ENCODE assay signal across 7 cellular contexts in the genomic region with DNA sequence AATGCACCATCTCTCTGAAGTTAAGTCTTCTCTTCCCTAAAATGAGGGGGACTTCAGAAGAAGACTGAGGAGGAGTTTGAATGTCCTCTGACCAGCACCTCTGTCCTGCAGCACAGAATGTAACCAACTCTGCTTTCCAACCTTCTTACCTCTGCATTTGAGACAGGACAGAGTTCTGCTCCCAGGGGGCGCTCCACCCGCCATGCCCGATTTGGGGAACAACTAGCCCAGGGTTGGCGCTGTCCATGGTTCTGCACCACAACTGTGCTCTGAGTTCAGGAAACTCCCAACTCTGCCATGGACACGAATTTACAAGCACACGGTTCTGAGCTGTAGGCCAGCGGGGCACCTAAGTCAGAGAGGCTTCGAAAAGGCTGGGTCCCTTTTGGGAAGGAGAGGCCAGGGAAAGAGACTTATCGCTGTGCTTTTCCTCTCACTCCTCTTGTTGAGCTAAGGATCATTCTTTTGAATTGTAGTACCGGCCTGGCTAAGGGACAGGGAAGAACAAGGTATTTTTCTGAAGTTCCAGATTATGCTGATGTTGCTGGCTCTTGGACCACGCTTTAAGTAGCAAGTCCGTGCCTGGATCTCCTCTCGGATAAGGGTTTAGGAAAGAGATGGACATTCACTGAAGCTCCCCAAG. TPM values are rescaled to one million over a fixed set of nuclear protein-coding genes. Genes with fewer than 3 reads are reported as not detected.
DNase-seq lines count a peak whose midpoint lies in the region; ATAC-seq and TF ChIP-seq lines count a peak whose summit lies in the region.

No MANE protein-coding gene starts in this region.

- no peak overlapping the region for H3K27ac ChIP-seq in GM23338 (ENCODE audit: low read depth)
- peak overlapping the region in 2 of 4 donors; percentile 9 to 78 for H3K27ac ChIP-seq in Peyer's patch
- H3K27ac ChIP-seq in cardiac muscle cell, result no peak overlapping the region
- H3K27ac ChIP-seq in prostate gland, result no peak overlapping the region

- peaks cover 6% of the 10 kb centered on the region; the same call in 1 of the 2 replicates for H3K27me3 ChIP-seq in GM23338 (ENCODE audit: insufficient read depth)
- no peaks in the 10 kb centered on the region for H3K27me3 ChIP-seq in Peyer's patch
- no peaks in the 10 kb centered on the region for H3K27me3 ChIP-seq in cardiac muscle cell
- no peaks in the 10 kb centered on the region for H3K27me3 ChIP-seq in prostate gland (replicated peaks; ENCODE audit: insufficient read depth)

- H3K4me2 ChIP-seq in GM23338, result no peak overlapping the region

- H3K4me1 Mint-ChIP-seq in GM23338, result no peaks in the 10 kb centered on the region

- H3K4me3 ChIP-seq in GM23338 (no peak overlapping the region), Peyer's patch (no peak overlapping the region), cardiac muscle cell (no peak overlapping the region), prostate gland (no peak overlapping the region)

- no peak for TF ChIP-seq POLR2A in Peyer's patch (IDR thresholded peaks at IDR 0.05)
- TF ChIP-seq POLR2A in prostate gland (IDR thresholded peaks at IDR 0.05), result no peak

- TF ChIP-seq CTCF in GM23338 (conservative IDR thresholded peaks at IDR 0.05; ENCODE audit: low read depth in 2 of 2) (peak; percentile 88 to 96), Peyer's patch (IDR thresholded peaks at IDR 0.05) (peak; percentile 24 to 58 (median 36)), cardiac muscle cell (IDR thresholded peaks at IDR 0.05; ENCODE audit: low read depth, low read length) (peak; percentile 96), prostate gland (IDR thresholded peaks at IDR 0.05) (peak in 2 of 4 experiments; percentile 30 to 64)

- no peak overlapping the region for H3K4me3 Mint-ChIP-seq in GM23338

- H3F3A ChIP-seq in GM23338 (replicated peaks; ENCODE audit: low read depth), result no peaks in the 10 kb centered on the region

- no peaks in the 10 kb centered on the region for H3K4me1 ChIP-seq in GM23338 (ENCODE audit: insufficient read depth)
- H3K4me1 ChIP-seq in Peyer's patch, result peaks cover 0 to 8% (median 1%) of the 10 kb centered on the region in 4 donors
- no peaks in the 10 kb centered on the region for H3K4me1 ChIP-seq in cardiac muscle cell (ENCODE audit: low read depth)
- H3K4me1 ChIP-seq in prostate gland (replicated peaks), result no peaks in the 10 kb centered on the region

- H3K36me3 Mint-ChIP-seq in GM23338 (ENCODE audit: low read depth), result peaks cover 19% of the 10 kb centered on the region

- intact Hi-C loops in prostate gland (cut with DNase I), result no loop called here

- peaks cover 83% of the 10 kb centered on the region for H3K9me3 Mint-ChIP-seq in GM23338

- H3K36me3 ChIP-seq in GM23338 (ENCODE audit: insufficient read depth), result no peaks in the 10 kb centered on the region
- H3K36me3 ChIP-seq in Peyer's patch, result no peaks in the 10 kb centered on the region
- no peaks in the 10 kb centered on the region for H3K36me3 ChIP-seq in cardiac muscle cell
- H3K36me3 ChIP-seq in prostate gland, result no peaks in the 10 kb centered on the region

- H3K9me3 ChIP-seq in Peyer's patch (no peaks in the 10 kb centered on the region), cardiac muscle cell (ENCODE audit: low read depth) (no peaks in the 10 kb centered on the region), prostate gland (no peaks in the 10 kb centered on the region)

- peak; percentile 94 for DNase-seq in GM23338 (ENCODE audit: low spot score)
- DNase-seq in Peyer's patch, result peak; percentile 69 to 89 (median 72)
- DNase-seq in activated effector memory CD4-positive, alpha-beta T cell treated with anti-CD3 and anti-CD28 coated beads, Interleukin-2, amount 50 U/mL, for 16 hours, result peak; percentile 80
- DNase-seq in cardiac muscle cell (ENCODE audit: low read depth in 1 of 2, low spot score in 1 of 2), result peak; percentile 74 to 87
- DNase-seq in prostate gland (ENCODE audit: low spot score), result peak; percentile 30
- no peak for DNase-seq in cerebellum (ENCODE audit: low spot score)

- no peaks in the 10 kb centered on the region for H4K20me1 ChIP-seq in GM23338 (replicated peaks; ENCODE audit: insufficient read depth)

- ATAC-seq in GM23338, result peak; percentile 94
- no peak for ATAC-seq in HG03521 (IDR thresholded peaks at IDR 0.05; ENCODE audit: unreplicated experiment)

- no peak overlapping the region for H2AFZ ChIP-seq in GM23338

- WGBS in prostate gland, result 23% methylated on average over 13 of the region's 13 CpGs

- no peaks in the 10 kb centered on the region for H3K9me2 ChIP-seq in GM23338 (ENCODE audit: insufficient read depth)

- peaks cover 8% of the 10 kb centered on the region for H3K27me3 Mint-ChIP-seq in GM23338 (ENCODE audit: insufficient read depth, low read depth, poor library complexity)

- H3K79me2 ChIP-seq in GM23338 (replicated peaks; ENCODE audit: insufficient read depth), result no peaks in the 10 kb centered on the region

- H3K27ac Mint-ChIP-seq in GM23338, result no peak overlapping the region

TF ChIP-seq in GM23338, 12 proteins besides CTCF, POLR2A, EP300 and RAD21:
- no peak for TF ChIP-seq ZNF331 (CRISPR knock-in tag; IDR thresholded peaks at IDR 0.05; ENCODE audit: low read depth)
- TF ChIP-seq, protein P1, sequence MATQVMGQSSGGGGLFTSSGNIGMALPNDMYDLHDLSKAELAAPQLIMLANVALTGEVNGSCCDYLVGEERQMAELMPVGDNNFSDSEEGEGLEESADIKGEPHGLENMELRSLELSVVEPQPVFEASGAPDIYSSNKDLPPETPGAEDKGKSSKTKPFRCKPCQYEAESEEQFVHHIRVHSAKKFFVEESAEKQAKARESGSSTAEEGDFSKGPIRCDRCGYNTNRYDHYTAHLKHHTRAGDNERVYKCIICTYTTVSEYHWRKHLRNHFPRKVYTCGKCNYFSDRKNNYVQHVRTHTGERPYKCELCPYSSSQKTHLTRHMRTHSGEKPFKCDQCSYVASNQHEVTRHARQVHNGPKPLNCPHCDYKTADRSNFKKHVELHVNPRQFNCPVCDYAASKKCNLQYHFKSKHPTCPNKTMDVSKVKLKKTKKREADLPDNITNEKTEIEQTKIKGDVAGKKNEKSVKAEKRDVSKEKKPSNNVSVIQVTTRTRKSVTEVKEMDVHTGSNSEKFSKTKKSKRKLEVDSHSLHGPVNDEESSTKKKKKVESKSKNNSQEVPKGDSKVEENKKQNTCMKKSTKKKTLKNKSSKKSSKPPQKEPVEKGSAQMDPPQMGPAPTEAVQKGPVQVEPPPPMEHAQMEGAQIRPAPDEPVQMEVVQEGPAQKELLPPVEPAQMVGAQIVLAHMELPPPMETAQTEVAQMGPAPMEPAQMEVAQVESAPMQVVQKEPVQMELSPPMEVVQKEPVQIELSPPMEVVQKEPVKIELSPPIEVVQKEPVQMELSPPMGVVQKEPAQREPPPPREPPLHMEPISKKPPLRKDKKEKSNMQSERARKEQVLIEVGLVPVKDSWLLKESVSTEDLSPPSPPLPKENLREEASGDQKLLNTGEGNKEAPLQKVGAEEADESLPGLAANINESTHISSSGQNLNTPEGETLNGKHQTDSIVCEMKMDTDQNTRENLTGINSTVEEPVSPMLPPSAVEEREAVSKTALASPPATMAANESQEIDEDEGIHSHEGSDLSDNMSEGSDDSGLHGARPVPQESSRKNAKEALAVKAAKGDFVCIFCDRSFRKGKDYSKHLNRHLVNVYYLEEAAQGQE (IDR thresholded peaks at IDR 0.05; ENCODE audit: unreplicated experiment), result peak; percentile 98

RNA-seq across cellular contexts. Expression of a gene that starts 22.2 kb away (rescaled TPM):
- not detected in 2 replicates for total RNA-seq in GM23338 (2014; rRNA removed; shearing (Covaris generic))
- polyA plus RNA-seq in GM23338 (2016; fragmentation: Nextera tagmentation; extraction: Ambion mirVana) (not detected in 2 replicates), cardiac muscle cell (not detected in 2 replicates)
- total RNA-seq in Peyer's patch (1 to 10 TPM in 1 of 4 donors, under 1 TPM in 1, not detected in 2; 0.57 to 9.1 TPM), cardiac muscle cell (not detected in 2 replicates), prostate gland (not detected), cerebellum (0.27 TPM)

RNA-seq across cellular contexts. Expression of a gene that starts 37.0 kb away (rescaled TPM):
- total RNA-seq in GM23338 (2014; rRNA removed; shearing (Covaris generic)), result 6.3 and 7.4 TPM in 2 replicates
- 2.3 and 5.8 TPM in 2 replicates for polyA plus RNA-seq in GM23338 (2016; fragmentation: Nextera tagmentation; extraction: Ambion mirVana)
- 10 to 100 TPM; 11.9 to 27.2 (median 16.0) TPM for total RNA-seq in Peyer's patch
- total RNA-seq in cardiac muscle cell, result 4.4 and 7.0 TPM in 2 replicates
- 2.3 and 3.6 TPM in 2 replicates for polyA plus RNA-seq in cardiac muscle cell
- total RNA-seq in prostate gland, result 1 to 10 TPM; 4.3 to 9.0 TPM
- total RNA-seq in cerebellum, result 9.0 TPM

RNA-seq across cellular contexts. Expression of a gene that starts 38.6 kb away (rescaled TPM):
- not detected in 2 replicates for total RNA-seq in GM23338 (2014; rRNA removed; shearing (Covaris generic))
- 0.10 TPM in 1 of 2 replicates, not detected in the other for polyA plus RNA-seq in GM23338 (2016; fragmentation: Nextera tagmentation; extraction: Ambion mirVana)
- total RNA-seq in Peyer's patch, result 10 to 100 TPM in 1 of 4 donors, under 1 TPM in 1, not detected in 2; 0.95 to 12.4 TPM
- not detected in 2 replicates for total RNA-seq in cardiac muscle cell
- not detected in 2 replicates for polyA plus RNA-seq in cardiac muscle cell
- total RNA-seq in prostate gland, result 1 to 10 TPM; 1.8 to 8.0 TPM
- total RNA-seq in cerebellum, result 1.6 TPM
